Comparison of ENCODE assay signal across 8 cellular contexts in the genomic region with DNA sequence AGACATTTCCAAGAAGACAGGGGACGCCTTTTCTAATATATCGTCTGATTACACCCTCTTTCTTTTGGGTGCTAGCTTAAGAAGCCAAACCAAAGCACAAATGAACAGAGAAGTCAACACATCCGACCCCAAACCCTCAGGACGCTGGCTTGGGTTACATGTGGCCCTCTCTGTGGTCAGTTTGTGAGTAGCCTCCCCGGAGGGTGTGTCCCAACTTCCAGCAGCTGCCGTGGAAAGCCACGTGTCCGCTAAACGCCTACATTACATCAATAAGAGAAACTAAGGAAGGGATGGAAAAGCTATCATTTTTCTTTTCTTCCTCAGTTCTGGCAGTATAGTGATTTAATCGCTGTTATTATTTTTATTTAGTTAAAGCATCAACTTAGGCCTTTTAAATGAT. TPM values are rescaled to one million over a fixed set of nuclear protein-coding genes. Genes with fewer than 3 reads are reported as not detected.
DNase-seq lines count a peak whose midpoint lies in the region; ATAC-seq and TF ChIP-seq lines count a peak whose summit lies in the region.

No MANE protein-coding gene starts in this region.

- H3K27me3 ChIP-seq in heart right ventricle (peaks cover 0 to 86% (median 51%) of the 10 kb centered on the region in 7 donors), right atrium auricular region (peaks cover 9 to 12% of the 10 kb centered on the region in 2 donors), mucosa of rectum (ENCODE audit: control insufficient read depth in 2 of 2, insufficient read depth in 2 of 2, low read length in 2 of 2) (peaks cover 40 to 55% of the 10 kb centered on the region in 2 donors)

- in situ Hi-C loops in astrocyte of the spinal cord (cut with HindIII; ENCODE audit: low sequenced_read_pairs), result no loop called here

- TF ChIP-seq CTCF in heart right ventricle (IDR thresholded peaks at IDR 0.05) (no peak), right atrium auricular region (IDR thresholded peaks at IDR 0.05) (no peak), astrocyte of the spinal cord (IDR thresholded peaks at IDR 0.05; ENCODE audit: low read depth, low read length) (no peak)

- no peak for ATAC-seq in heart right ventricle
- ATAC-seq in GM19452 (IDR thresholded peaks at IDR 0.05; ENCODE audit: unreplicated experiment), result no peak
- no peak for ATAC-seq in HG03460 (IDR thresholded peaks at IDR 0.05; ENCODE audit: unreplicated experiment)

- peak overlapping the region in 9 of 10 donors; percentile 48 to 85 (median 65) for H3K4me3 ChIP-seq in heart right ventricle
- peak overlapping the region in 1 of 2 donors; percentile 65 for H3K4me3 ChIP-seq in right atrium auricular region
- H3K4me3 ChIP-seq in astrocyte of the spinal cord (ENCODE audit: low read depth, low read length), result peak overlapping the region; percentile 41
- H3K4me3 ChIP-seq in mucosa of rectum (ENCODE audit: low read length in 2 of 2), result peak overlapping the region; percentile 62 to 67
- H3K4me3 ChIP-seq in urinary bladder (ENCODE audit: low read depth, low read length), result peak overlapping the region; percentile 54

- H3K9me3 ChIP-seq in heart right ventricle (no peaks in the 10 kb centered on the region), right atrium auricular region (no peaks in the 10 kb centered on the region), mucosa of rectum (ENCODE audit: control insufficient read depth in 2 of 2, low read length in 2 of 2) (no peaks in the 10 kb centered on the region)

- 23 to 24% methylated on average over 10 of the region's 10 CpGs for WGBS in heart right ventricle, 2 donors
- 36% methylated on average over 10 of the region's 10 CpGs for WGBS in urinary bladder

- intact Hi-C loops in heart right ventricle (cut with DNase I), result loop anchor here in 7 of 10 donors (2.0 to 10.0 kb wide), 9 partner anchors 179 to 499 kb away; partner anchors contain the start of gene TXNDC5 (in 2 of the 7)

- H3K9ac ChIP-seq in mucosa of rectum (ENCODE audit: low read depth in 1 of 2, low read length in 2 of 2), result no peak overlapping the region

- DNase-seq in heart right ventricle (no peak), right atrium auricular region (ENCODE audit: low spot score) (no peak), astrocyte of the spinal cord (ENCODE audit: low read depth, low spot score) (no peak), foreskin melanocyte (no peak)

- H3K4me1 ChIP-seq in heart right ventricle (peaks cover 3 to 42% (median 35%) of the 10 kb centered on the region in 9 donors), right atrium auricular region (peaks cover 0 to 40% of the 10 kb centered on the region in 2 donors), mucosa of rectum (ENCODE audit: control insufficient read depth in 2 of 2, insufficient read depth in 2 of 2, low read length in 2 of 2) (peaks cover 15 to 18% of the 10 kb centered on the region in 2 donors), urinary bladder (ENCODE audit: insufficient read depth) (peaks cover 4% of the 10 kb centered on the region)

- H3K27ac ChIP-seq in heart right ventricle, result no peak overlapping the region
- H3K27ac ChIP-seq in right atrium auricular region, result no peak overlapping the region
- no peak overlapping the region for H3K27ac ChIP-seq in mucosa of rectum (ENCODE audit: low read depth in 2 of 2, low read length in 2 of 2)
- H3K27ac ChIP-seq in urinary bladder (ENCODE audit: low read depth), result no peak overlapping the region

- H3K36me3 ChIP-seq in heart right ventricle, result no peaks in the 10 kb centered on the region
- no peaks in the 10 kb centered on the region for H3K36me3 ChIP-seq in right atrium auricular region
- H3K36me3 ChIP-seq in mucosa of rectum (ENCODE audit: control insufficient read depth in 2 of 2, insufficient read depth in 2 of 2, low read length in 2 of 2), result no peaks in the 10 kb centered on the region
- H3K36me3 ChIP-seq in urinary bladder (ENCODE audit: insufficient read depth), result no peaks in the 10 kb centered on the region

RNA-seq across cellular contexts. Expression of gene BMP6, which starts 0.5 kb away (rescaled TPM):
- 1 to 10 TPM; 1.3 to 4.1 (median 2.6) TPM for total RNA-seq in heart right ventricle
- 1 to 10 TPM in 1 of 2 donors, under 1 TPM in 1; 0.59 to 3.4 TPM for polyA plus RNA-seq in heart right ventricle
- total RNA-seq in right atrium auricular region, result 10 to 100 TPM; 10.4 to 19.1 TPM
- total RNA-seq in urinary bladder, result 11.7 TPM
- 3.8 TPM for polyA plus RNA-seq in urinary bladder
